19 cellular contexts compared by ENCODE assay signal in genomic region chr14:101925152-101925551, GRCh38.
"Had no signal": no experiment of that assay in that cellular context is flagged by ENCODE, and none has a peak within 500 bp of the region (broad histone marks: within the 10 kb centered on the region; RNA-seq: fewer than 3 reads in every experiment).

No MANE protein-coding gene starts in this region.

- H3K27me3 ChIP-seq: heart left ventricle, ovary, tibial artery, upper lobe of right lung, vagina had no signal

- H3K4me1 ChIP-seq: upper lobe of right lung had no signal

- H3K9me3 ChIP-seq: heart left ventricle, lower lobe of right lung, ovary, tibial artery, upper lobe of right lung, vagina had no signal

- FAIRE-seq: endometrium, frontal cortex, islet of Langerhans had no signal

- ATAC-seq: esophagus mucosa; heart left ventricle; lower lobe of right lung; natural killer cell; right cardiac atrium; stimulated activated memory B cell treated with anti-CD40 and anti-IgM and Interleukin-4, amounts not matched to agents 10 μg/mL and 1 μg/mL and 100 μg/mL, for 72 hours; upper lobe of right lung had no signal

- DNase-seq: effector memory CD4-positive, alpha-beta T cell; heart left ventricle; hippocampal formation; kidney glomerular epithelial cell; lower lobe of right lung; natural killer cell; right cardiac atrium; stimulated activated CD4-positive, alpha-beta T cell treated with anti-CD3 and anti-CD28 coated beads, Interleukin-15, amount 100 ng/mL, for 24 hours; stimulated activated CD4-positive, alpha-beta T cell treated with anti-CD3 and anti-CD28 coated beads, Interleukin-1b, Interleukin-23, amount 100 ng/mL, for 48 hours; stimulated activated CD4-positive, alpha-beta T cell treated with anti-CD3 and anti-CD28 coated beads, Interleukin-4, amount 100 ng/mL, for 24 hours; tibial artery; upper lobe of right lung had no signal

- H3K4me3 ChIP-seq: heart left ventricle, lower lobe of right lung, ovary, tibial artery, upper lobe of right lung, vagina had no signal

- H3K36me3 ChIP-seq: ovary had no signal

- H3K27ac ChIP-seq: lower lobe of right lung, tibial artery, upper lobe of right lung, vagina had no signal
